8 cellular contexts compared by ENCODE assay signal in the genomic region with DNA sequence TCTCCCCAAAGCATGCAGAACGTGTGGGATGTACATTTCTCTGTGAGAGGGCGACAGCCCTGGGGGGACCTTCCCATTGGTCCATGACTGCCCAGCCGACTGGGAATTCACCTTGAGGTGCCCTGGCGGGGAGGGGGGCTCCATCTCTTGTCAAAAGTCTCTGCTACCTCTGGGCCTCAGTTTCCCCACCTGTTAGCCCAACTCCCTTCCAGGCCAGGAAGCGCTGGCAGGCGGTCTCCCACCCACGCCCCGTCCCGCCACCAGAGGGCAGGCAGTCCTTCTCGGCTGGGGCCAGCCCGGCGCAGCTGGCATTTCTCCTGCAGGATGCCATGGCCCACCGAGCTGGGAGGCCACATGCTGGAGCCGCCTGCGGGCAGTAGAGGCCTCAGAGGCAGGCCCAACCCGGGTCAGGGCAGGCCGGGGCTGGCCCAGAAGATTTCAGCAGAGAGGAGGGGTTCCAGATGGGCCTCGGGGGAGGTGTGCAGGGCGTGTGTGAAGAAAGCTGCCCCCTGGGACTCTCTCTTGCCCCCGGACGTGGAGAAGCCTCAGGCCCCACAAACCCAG. TPM values are rescaled to one million over a fixed set of nuclear protein-coding genes. Genes with fewer than 3 reads are reported as not detected.
DNase-seq lines count a peak whose midpoint lies in the region; ATAC-seq and TF ChIP-seq lines count a peak whose summit lies in the region.

No MANE protein-coding gene starts in this region.

- in situ Hi-C loops in transverse colon (cut with MboI; ENCODE audit: low pct_ligation_motif_present in 1 of 4, low pct_unique_long_range_greater_than_20kb in 1 of 4, low sequenced_read_pairs in 3 of 4), result no loop called here

- TF ChIP-seq POLR2A in NB4 (IDR thresholded peaks at IDR 0.05; ENCODE audit: extremely low read depth, insufficient read length) (no peak), transverse colon (IDR thresholded peaks at IDR 0.05) (no peak)

- no peak overlapping the region for H3K14ac ChIP-seq in mesenchymal stem cell (ENCODE audit: low read length in 2 of 2)

- intact Hi-C loops in transverse colon (cut with DNase I; ENCODE audit: low total_unique reads), result no loop called here

- peak overlapping the region; percentile 43 for H3K9ac ChIP-seq in mesenchymal stem cell (ENCODE audit: low read length)

- H4K8ac ChIP-seq in mesenchymal stem cell (ENCODE audit: low read length), result no peak overlapping the region

- H4K91ac ChIP-seq in mesenchymal stem cell (ENCODE audit: low read length), result no peak overlapping the region

- H3K4me2 ChIP-seq in mesenchymal stem cell (ENCODE audit: low read length, poor library complexity, severe bottlenecking), result no peak overlapping the region

- 50% methylated on average over 21 of the region's 21 CpGs for WGBS in mesenchymal stem cell
- WGBS in transverse colon (ENCODE audit: low coverage in 1 of 2), 2 donors, result 33% methylated on average over 17 of the region's 21 CpGs; no CpG with 5 or more reads in 1 of the 2 donors

- no peak overlapping the region for H2AFZ ChIP-seq in mesenchymal stem cell (ENCODE audit: low read depth, low read length)

- no peak overlapping the region for H3K18ac ChIP-seq in mesenchymal stem cell (ENCODE audit: low read depth in 1 of 2, low read length in 2 of 2)

- H3K27me3 ChIP-seq in mesenchymal stem cell (ENCODE audit: control insufficient read depth in 1 of 2, insufficient read depth in 1 of 2, low read length in 2 of 2) (peaks cover 0 to 6% of the 10 kb centered on the region in 2 experiments), transverse colon (no peaks in the 10 kb centered on the region)

- H3K27ac ChIP-seq in mesenchymal stem cell (ENCODE audit: low read length, poor library complexity, severe bottlenecking), result no peak overlapping the region
- peak overlapping the region in 1 of 4 donors; percentile 15 for H3K27ac ChIP-seq in transverse colon

- peak overlapping the region; percentile 31 for H2BK15ac ChIP-seq in mesenchymal stem cell (ENCODE audit: low read depth, poor library complexity, severe bottlenecking)

- no peak overlapping the region for H2BK120ac ChIP-seq in mesenchymal stem cell (ENCODE audit: low read depth, low read length)

- no peak overlapping the region for H2BK12ac ChIP-seq in mesenchymal stem cell (ENCODE audit: low read length in 2 of 2)

- peak; percentile 84 for DNase-seq in GM03348 (ENCODE audit: low spot score)
- peak; percentile 73 for DNase-seq in NB4 (ENCODE audit: low read depth)
- peak; percentile 75 for DNase-seq in activated CD4-positive, alpha-beta T cell treated with anti-CD3 and anti-CD28 coated beads, Interleukin-2, amount 50 U/mL, for 1 hour
- peak; percentile 60 for DNase-seq in effector CD4-positive, alpha-beta T cell
- DNase-seq in mesenchymal stem cell, result peak; percentile 58
- peak; percentile 84 for DNase-seq in transverse colon
- no peak for DNase-seq in GF-D8 (lab: John Stamatoyannopoulos, UW)

- no peaks in the 10 kb centered on the region for H3K79me1 ChIP-seq in mesenchymal stem cell (replicated peaks; ENCODE audit: low read length, poor library complexity, severe bottlenecking)

- no peaks in the 10 kb centered on the region for H3K36me3 ChIP-seq in mesenchymal stem cell (ENCODE audit: control insufficient read depth in 1 of 2, insufficient read depth in 2 of 2, low read depth in 1 of 2, low read length in 2 of 2)
- no peaks in the 10 kb centered on the region for H3K36me3 ChIP-seq in transverse colon

- H3K4ac ChIP-seq in mesenchymal stem cell (ENCODE audit: low read depth in 1 of 2, low read length in 2 of 2), result no peak overlapping the region

- no peak for ATAC-seq in HG02870 (IDR thresholded peaks at IDR 0.05; ENCODE audit: unreplicated experiment)

- no peak overlapping the region for H2BK5ac ChIP-seq in mesenchymal stem cell (ENCODE audit: low read depth, low read length, poor library complexity, severe bottlenecking)

- H3K9me3 ChIP-seq in mesenchymal stem cell (ENCODE audit: control insufficient read depth, low read length) (no peaks in the 10 kb centered on the region), transverse colon (no peaks in the 10 kb centered on the region)

- peak; percentile 73 for TF ChIP-seq CTCF in NB4 (IDR thresholded peaks at IDR 0.05; ENCODE audit: low read depth, low read length)
- peak; percentile 81 to 92 (median 86) for TF ChIP-seq CTCF in transverse colon (IDR thresholded peaks at IDR 0.05)

- H3K4me1 ChIP-seq in mesenchymal stem cell (ENCODE audit: control insufficient read depth, insufficient read depth, low read depth, low read length), result peaks cover 37% of the 10 kb centered on the region
- peaks cover 29 to 40% (median 35%) of the 10 kb centered on the region in 4 donors for H3K4me1 ChIP-seq in transverse colon

- no peak overlapping the region for H3K23ac ChIP-seq in mesenchymal stem cell (ENCODE audit: low read length in 2 of 2)

- no peak overlapping the region for H2AK5ac ChIP-seq in mesenchymal stem cell (ENCODE audit: low read length, severe bottlenecking)

- TF ChIP-seq EP300 in transverse colon (IDR thresholded peaks at IDR 0.05; ENCODE audit: low read depth), result no peak

- no peak overlapping the region for H3K4me3 ChIP-seq in NB4 (ENCODE audit: low read depth, low read length)
- H3K4me3 ChIP-seq in mesenchymal stem cell (ENCODE audit: insufficient read depth in 1 of 2, low read depth in 1 of 2, low read length in 2 of 2), result no peak overlapping the region
- no peak overlapping the region for H3K4me3 ChIP-seq in transverse colon

RNA-seq across cellular contexts. Expression of a gene that starts 16.6 kb away (rescaled TPM):
- polyA plus RNA-seq in mesenchymal stem cell (2013, experiment 1 of 2), result 0.03 TPM
- 0.12 TPM for polyA plus RNA-seq in mesenchymal stem cell (2013, experiment 2 of 2)
- 1 to 10 TPM; 6.1 to 9.7 (median 7.4) TPM for total RNA-seq in transverse colon

RNA-seq across cellular contexts. Expression of a gene that starts 27.3 kb away (rescaled TPM):
- polyA plus RNA-seq in mesenchymal stem cell (2013, experiment 1 of 2), result 100 TPM
- 98.8 TPM for polyA plus RNA-seq in mesenchymal stem cell (2013, experiment 2 of 2)
- total RNA-seq in transverse colon, result 100 to 1,000 TPM in 2 of 4 donors, 10 to 100 TPM in 2; 86.0 to 230 (median 148) TPM

RNA-seq across cellular contexts. Expression of a gene that starts 32.8 kb away (rescaled TPM):
- 3.1 TPM for polyA plus RNA-seq in mesenchymal stem cell (2013, experiment 1 of 2)
- 3.2 TPM for polyA plus RNA-seq in mesenchymal stem cell (2013, experiment 2 of 2)
- total RNA-seq in transverse colon, result 100 to 1,000 TPM in 2 of 4 donors, 10 to 100 TPM in 1, 1 to 10 TPM in 1; 5.8 to 127 (median 107) TPM

RNA-seq across cellular contexts. Expression of a gene that starts 58.3 kb away (rescaled TPM):
- polyA plus RNA-seq in mesenchymal stem cell (2013, experiment 1 of 2), result 0.03 TPM
- polyA plus RNA-seq in mesenchymal stem cell (2013, experiment 2 of 2), result not detected
- total RNA-seq in transverse colon, result not detected
